Comparison of ENCODE assay signal across 8 cellular contexts in the genomic region with DNA sequence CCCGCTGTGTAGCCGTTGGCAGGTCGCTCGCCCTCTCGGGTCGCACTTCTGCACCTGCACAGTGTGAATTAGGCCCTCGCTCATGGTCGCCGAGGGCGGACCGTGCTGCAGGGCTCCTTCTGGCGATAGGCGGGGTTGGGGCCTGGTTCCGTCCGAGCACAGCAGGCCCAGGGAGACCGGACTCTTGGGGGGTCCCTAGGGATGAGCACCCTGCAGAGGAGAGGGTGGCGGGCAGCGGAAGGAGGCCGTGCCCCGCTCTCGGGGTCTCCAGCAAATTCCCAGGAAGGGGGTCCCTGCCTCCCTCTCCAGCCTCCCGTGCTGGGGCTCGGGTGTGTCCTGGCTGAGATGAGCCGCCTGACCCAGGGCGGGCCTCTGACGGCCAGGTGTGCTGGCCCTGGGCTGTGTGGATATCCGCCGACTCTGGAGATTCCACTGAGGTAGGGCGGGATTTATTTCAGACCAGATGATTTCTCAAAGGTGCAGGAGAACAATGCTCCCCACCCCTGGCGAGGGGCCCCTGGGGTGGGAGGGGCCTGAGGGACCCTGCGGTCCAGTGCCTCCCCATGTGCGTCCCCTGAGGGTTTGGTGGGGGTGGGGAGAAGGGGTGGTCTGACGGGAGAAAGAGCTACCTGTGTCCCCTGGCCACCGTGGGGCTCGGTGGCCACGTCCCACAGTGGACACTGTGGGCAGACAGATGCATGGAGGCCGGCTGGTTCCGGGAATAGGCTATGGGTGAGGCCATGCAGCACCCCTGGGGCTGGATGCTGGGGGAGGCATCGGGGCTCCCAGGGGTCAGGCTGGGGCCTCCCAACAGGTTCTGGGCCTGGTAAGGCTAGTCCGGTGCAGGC.
DNase-seq lines count a peak whose midpoint lies in the region; ATAC-seq and TF ChIP-seq lines count a peak whose summit lies in the region.

No MANE protein-coding gene starts in this region.

- DNase-seq in GM12864 (ENCODE audit: low read depth) (no peak), HUDEP-2 (lab: John Stamatoyannopoulos, UW; ENCODE audit: unreplicated experiment in 76 of 76) (no peak), NCI-H345 treated with DMSO at 0.1 percent for 48 hours (lab: John Stamatoyannopoulos, UW; ENCODE audit: unreplicated experiment) (no peak)
- DNase-seq in effector memory CD8-positive, alpha-beta T cell, result no peak
- no peak for DNase-seq in activated CD8-positive, alpha-beta memory T cell treated with anti-CD3 and anti-CD28 coated beads, Interleukin-2, amount 50 U/mL, for 4 hours

- ATAC-seq in HG03469 (IDR thresholded peaks at IDR 0.05; ENCODE audit: unreplicated experiment), result peak; percentile 6
- ATAC-seq in effector memory CD8-positive, alpha-beta T cell (replicated peaks), result no peak
- no peak for ATAC-seq in GM21360 (IDR thresholded peaks at IDR 0.05; ENCODE audit: unreplicated experiment)

- H3K9me3 ChIP-seq in neutrophil, result no peaks in the 10 kb centered on the region

- peak overlapping the region; percentile 42 for H3K4me3 ChIP-seq in GM12864 (ENCODE audit: low read depth, low read length)
- H3K4me3 ChIP-seq in neutrophil (ENCODE audit: low read depth in 1 of 2, low read length in 1 of 2), result peak overlapping the region; percentile 58 to 67

- H3K4me1 Mint-ChIP-seq in effector memory CD8-positive, alpha-beta T cell (ENCODE audit: low read depth in 2 of 2), result peaks cover 5 to 7% of the 10 kb centered on the region in 2 donors

- no peaks in the 10 kb centered on the region for H3K36me3 ChIP-seq in neutrophil

- H3K4me1 ChIP-seq in neutrophil (ENCODE audit: control insufficient read depth in 1 of 2, insufficient read depth in 1 of 2, low read depth in 1 of 2, low read length in 1 of 2), result peaks cover 17 to 20% of the 10 kb centered on the region in 2 experiments

- no peak overlapping the region for H3K27ac Mint-ChIP-seq in effector memory CD8-positive, alpha-beta T cell

- no peaks in the 10 kb centered on the region for H3K9me3 Mint-ChIP-seq in effector memory CD8-positive, alpha-beta T cell

- H3K36me3 Mint-ChIP-seq in effector memory CD8-positive, alpha-beta T cell (ENCODE audit: insufficient read depth), result peaks cover 3% of the 10 kb centered on the region

- peak overlapping the region; percentile 6 to 27 for H3K4me3 Mint-ChIP-seq in effector memory CD8-positive, alpha-beta T cell

- peak overlapping the region; percentile 69 for H3K27ac ChIP-seq in neutrophil

- H3K27me3 Mint-ChIP-seq in effector memory CD8-positive, alpha-beta T cell, result no peaks in the 10 kb centered on the region

- peaks cover 12% of the 10 kb centered on the region for H3K27me3 ChIP-seq in neutrophil

- TF ChIP-seq CTCF in GM12864 (IDR thresholded peaks at IDR 0.05; ENCODE audit: low read depth, low read length, missing control alignments), result no peak
- no peak for TF ChIP-seq CTCF in neutrophil (IDR thresholded peaks at IDR 0.05)
